8 cellular contexts compared by ENCODE assay signal in the genomic region with DNA sequence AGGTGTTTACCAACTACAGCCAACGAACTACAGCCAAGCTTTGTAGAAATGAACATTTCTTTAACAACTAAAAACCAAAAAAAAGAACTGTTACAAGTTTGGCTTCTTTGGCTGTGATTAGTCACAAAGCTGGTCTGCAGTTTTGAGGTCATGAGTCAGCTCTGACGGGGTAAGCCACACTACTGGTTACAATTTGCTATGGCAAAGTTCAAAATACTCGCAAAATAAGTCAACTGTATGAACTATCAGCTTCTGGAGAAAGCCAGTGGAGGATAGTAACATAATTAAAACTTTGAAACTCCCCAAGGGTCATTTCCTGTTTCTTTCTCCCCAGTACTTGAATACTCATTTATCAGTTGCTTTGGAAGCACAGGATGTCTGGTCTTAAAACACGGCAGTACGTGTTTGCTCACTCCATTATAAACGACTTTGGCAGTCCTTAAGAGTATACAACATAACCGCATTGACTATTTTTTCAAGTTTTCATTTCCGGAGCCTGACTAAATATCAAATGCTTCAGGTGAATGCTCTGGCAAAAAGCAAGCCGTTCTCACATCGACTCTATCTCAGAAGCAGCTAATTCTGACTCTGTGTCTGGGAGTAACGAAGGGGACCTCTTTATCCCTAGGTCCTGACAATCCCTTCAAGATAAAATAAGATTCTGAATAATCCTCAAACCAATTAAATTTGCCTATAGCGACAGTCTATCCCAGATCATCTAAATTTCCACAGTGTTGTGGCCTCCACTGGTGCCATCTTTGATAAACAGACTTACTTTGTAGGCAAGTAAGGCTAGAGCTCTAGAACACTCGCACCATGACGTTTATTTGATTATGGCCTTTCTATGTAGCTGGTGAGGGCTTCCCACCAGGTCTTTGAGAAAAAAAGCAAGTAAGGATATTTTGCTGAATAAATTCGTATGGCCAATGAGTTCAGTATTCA. TPM values are rescaled to one million over a fixed set of nuclear protein-coding genes. Genes with fewer than 3 reads are reported as not detected.
DNase-seq lines count a peak whose midpoint lies in the region; ATAC-seq and TF ChIP-seq lines count a peak whose summit lies in the region.

No MANE protein-coding gene starts in this region.

- H3K27me3 Mint-ChIP-seq in activated T-helper 2 cell treated with anti-CD3 and anti-CD28 coated beads, Interferon-gamma antibody, Interleukin-2, Interleukin-4, amounts not matched to agents 10 μg/mL and 5 μg/mL and 100 μg/mL, durations not matched to agents 14 hours and 24 hours and 36 hours (ENCODE audit: low read depth): no peaks in the 10 kb centered on the region

- H3K4me3 ChIP-seq in HCT116 (replicated peaks in 1 of 2; ENCODE audit: low read depth in 1 of 2, low read length in 2 of 2) (no peak overlapping the region), dorsolateral prefrontal cortex (no peak overlapping the region)

- H3K9me3 Mint-ChIP-seq in activated T-helper 2 cell treated with anti-CD3 and anti-CD28 coated beads, Interferon-gamma antibody, Interleukin-2, Interleukin-4, amounts not matched to agents 10 μg/mL and 5 μg/mL and 100 μg/mL, durations not matched to agents 14 hours and 24 hours and 36 hours: no peaks in the 10 kb centered on the region

- no peak overlapping the region for H2AFZ ChIP-seq in HCT116 (ENCODE audit: low read depth, low read length, poor library complexity, severe bottlenecking)

- no peaks in the 10 kb centered on the region for H3K36me3 ChIP-seq in HCT116 (ENCODE audit: control insufficient read depth in 1 of 2, insufficient read depth in 2 of 2, low read length in 2 of 2)

- peak overlapping the region; percentile 99 for H3K27ac Mint-ChIP-seq in activated T-helper 2 cell treated with anti-CD3 and anti-CD28 coated beads, Interferon-gamma antibody, Interleukin-2, Interleukin-4, amounts not matched to agents 10 μg/mL and 5 μg/mL and 100 μg/mL, durations not matched to agents 14 hours and 24 hours and 36 hours

- CTCF ChIA-PET in HCT116 (lab: Charles Lee): no interaction called here

- TF ChIP-seq RAD21 in HCT116 (IDR thresholded peaks at IDR 0.05; ENCODE audit: low read depth): peak; percentile 14; the same call in 1 of the 2 replicates

- TF ChIP-seq POLR2A in HCT116 (IDR thresholded peaks at IDR 0.05; ENCODE audit: borderline replicate concordance, extremely low read depth, insufficient read depth, insufficient read length): no peak

- peak overlapping the region; percentile 64 for H3K9ac ChIP-seq in HCT116 (ENCODE audit: low read length)

- POLR2A ChIA-PET in HCT116 (lab: Charles Lee): interaction anchor here (0.7 to 2.0 kb wide), 5 partner anchors 42 to 384 kb away, joined by 3 to 10 read pairs (median 3); no protein-coding TSS in a partner anchor

- no peaks in the 10 kb centered on the region for H3K9me2 ChIP-seq in HCT116 (ENCODE audit: insufficient read depth)

- H4K20me1 ChIP-seq in HCT116 (ENCODE audit: insufficient read depth): no peaks in the 10 kb centered on the region

- peak overlapping the region; percentile 88 for H3K27ac ChIP-seq in HCT116 (ENCODE audit: low read depth, low read length)
- H3K27ac ChIP-seq in dorsolateral prefrontal cortex: no peak overlapping the region

- BruUV-seq in HCT116 (replicated peaks; lab: Mats Ljungman, UMichigan): TSS peak; percentile 87

- DNase-seq in DMS53 (lab: John Stamatoyannopoulos, UW) (peak; percentile 81), HCT116 (ENCODE audit: low read depth, low spot score) (peak; percentile 84), NOMO-1 treated with DMSO at 0.1 percent for 48 hours (lab: John Stamatoyannopoulos, UW; ENCODE audit: unreplicated experiment) (peak; percentile 71), islet precursor cell (peak; percentile 85), SK-N-DZ (ENCODE audit: low spot score) (no peak), dorsolateral prefrontal cortex (no peak)
- DNase-seq in activated T-helper 2 cell treated with anti-CD3 and anti-CD28 coated beads, Interferon-gamma antibody, Interleukin-2, Interleukin-4, amounts not matched to agents 10 μg/mL and 5 μg/mL and 100 μg/mL, durations not matched to agents 14 hours and 24 hours and 36 hours (ENCODE audit: low spot score): peak; percentile 67
- peak; percentile 33 to 70 (median 69) for DNase-seq in stimulated activated CD4-positive, alpha-beta T cell treated with anti-CD3 and anti-CD28 coated beads, TNF-alpha, amount 100 ng/mL, for 24 hours (ENCODE audit: low read depth in 3 of 3)

- no peaks in the 10 kb centered on the region for H3K9me3 ChIP-seq in HCT116 (ENCODE audit: control insufficient read depth in 1 of 2, insufficient read depth in 1 of 2, low read depth in 1 of 2, low read length in 2 of 2)

- RAD21 ChIA-PET in HCT116 (lab: Charles Lee; ENCODE audit: low non-redundant PET in 1 of 2, low total read pairs in 2 of 2, uncharacterized antibody in 2 of 2, unreplicated experiment in 2 of 2): interaction anchor here in 1 of 2 experiments (1.1 kb wide), 1 partner anchor 38 kb away, joined by 4 read pairs; no protein-coding TSS in a partner anchor

- H3K36me3 Mint-ChIP-seq in activated T-helper 2 cell treated with anti-CD3 and anti-CD28 coated beads, Interferon-gamma antibody, Interleukin-2, Interleukin-4, amounts not matched to agents 10 μg/mL and 5 μg/mL and 100 μg/mL, durations not matched to agents 14 hours and 24 hours and 36 hours (ENCODE audit: low read depth): peaks cover 20% of the 10 kb centered on the region

- no peaks in the 10 kb centered on the region for H3K27me3 ChIP-seq in HCT116 (ENCODE audit: insufficient read depth, low read length)
- H3K27me3 ChIP-seq in dorsolateral prefrontal cortex: no peaks in the 10 kb centered on the region

- no peaks in the 10 kb centered on the region for H3K79me2 ChIP-seq in HCT116 (ENCODE audit: insufficient read depth, low read length)

- peak; percentile 61 for ATAC-seq in HCT116

- peaks cover 60% of the 10 kb centered on the region for H3K4me1 Mint-ChIP-seq in activated T-helper 2 cell treated with anti-CD3 and anti-CD28 coated beads, Interferon-gamma antibody, Interleukin-2, Interleukin-4, amounts not matched to agents 10 μg/mL and 5 μg/mL and 100 μg/mL, durations not matched to agents 14 hours and 24 hours and 36 hours (ENCODE audit: low read depth)

- H3K4me1 ChIP-seq in HCT116 (ENCODE audit: control insufficient read depth in 1 of 2, insufficient read depth in 2 of 2, low read length in 2 of 2): peaks cover 49 to 88% of the 10 kb centered on the region in 2 experiments

- peak overlapping the region; percentile 40 for H3K4me2 ChIP-seq in HCT116 (ENCODE audit: low read length)

- no peak for TF ChIP-seq CTCF in HCT116 (IDR thresholded peaks at IDR 0.05 in 2 of 3, conservative IDR thresholded peaks at IDR 0.05 in 1 of 3; ENCODE audit: borderline replicate concordance in 1 of 3, insufficient read depth in 1 of 3, low read depth in 2 of 3, low read length in 2 of 3)
- no peak for TF ChIP-seq CTCF in dorsolateral prefrontal cortex (IDR thresholded peaks at IDR 0.05 in 54 of 56, conservative IDR thresholded peaks at IDR 0.05 in 2 of 56; ENCODE audit: low read depth in 1 of 56, partially characterized antibody in 56 of 56)

- H3K4me3 Mint-ChIP-seq in activated T-helper 2 cell treated with anti-CD3 and anti-CD28 coated beads, Interferon-gamma antibody, Interleukin-2, Interleukin-4, amounts not matched to agents 10 μg/mL and 5 μg/mL and 100 μg/mL, durations not matched to agents 14 hours and 24 hours and 36 hours (ENCODE audit: low read depth): peak overlapping the region; percentile 66

- intact Hi-C loops in HCT116 (cut with micrococcal nuclease): loop anchor here (2.0 to 10.0 kb wide), 3 partner anchors 68 to 686 kb away; partner anchors contain the start of genes CAPS2 and GLIPR1L1
- intact Hi-C loops in activated T-helper 2 cell treated with anti-CD3 and anti-CD28 coated beads, Interferon-gamma antibody, Interleukin-2, Interleukin-4, amounts not matched to agents 10 μg/mL and 5 μg/mL and 100 μg/mL, durations not matched to agents 14 hours and 24 hours and 36 hours (cut with micrococcal nuclease): loop anchor here (1.0 to 5.0 kb wide), 9 partner anchors 10 to 541 kb away; partner anchors contain the start of genes GLIPR1 and PHLDA1
- intact Hi-C loops in dorsolateral prefrontal cortex (cut with DNase I): no loop called here

TF ChIP-seq in HCT116, 20 proteins besides CTCF, POLR2A, EP300 and RAD21 (continues in another document):
- TF ChIP-seq, protein P1, sequence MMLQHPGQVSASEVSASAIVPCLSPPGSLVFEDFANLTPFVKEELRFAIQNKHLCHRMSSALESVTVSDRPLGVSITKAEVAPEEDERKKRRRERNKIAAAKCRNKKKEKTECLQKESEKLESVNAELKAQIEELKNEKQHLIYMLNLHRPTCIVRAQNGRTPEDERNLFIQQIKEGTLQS (IDR thresholded peaks at IDR 0.05): no peak
- TF ChIP-seq SRF (IDR thresholded peaks at IDR 0.05; ENCODE audit: low read depth) (peak; percentile 65; the same call in 1 of the 2 replicates), SP1 (IDR thresholded peaks at IDR 0.05; ENCODE audit: low read depth) (peak; percentile 62), TCF7L2 (IDR thresholded peaks at IDR 0.05; ENCODE audit: borderline replicate concordance, extremely low read depth, insufficient read depth, insufficient read length) (no peak), SIN3A (IDR thresholded peaks at IDR 0.05; ENCODE audit: low read depth) (0 out of 2 replicates have a peak, but pooled peaks have one; percentile 36), CBX3 (IDR thresholded peaks at IDR 0.05; ENCODE audit: low read depth) (0 out of 2 replicates have a peak, but pooled peaks have one; percentile 51), FOSL1 (IDR thresholded peaks at IDR 0.05; ENCODE audit: low read depth) (peak; percentile 84)

RNA-seq across cellular contexts. Expression of gene PHLDA1, which starts 10.6 kb away (rescaled TPM):
- total RNA-seq in HCT116 (2021; ENCODE audit: unreplicated experiment) (231 TPM), dorsolateral prefrontal cortex (10 to 100 TPM in 119 of 120 experiments, 1 to 10 TPM in 1; 9.0 to 26.9 (median 17.8) TPM)
- 178 and 186 TPM in 2 replicates for polyA plus RNA-seq in HCT116 (2012)
- total RNA-seq in activated T-helper 2 cell treated with anti-CD3 and anti-CD28 coated beads, Interferon-gamma antibody, Interleukin-2, Interleukin-4, amounts not matched to agents 10 μg/mL and 5 μg/mL and 100 μg/mL, durations not matched to agents 14 hours and 24 hours and 36 hours: 43.2 and 44.2 TPM in 2 replicates
- polyA plus RNA-seq in SK-N-DZ (2014; cell fraction: cytosol; rRNA removed): 4.6 and 5.2 TPM in 2 replicates
- polyA plus RNA-seq in SK-N-DZ (2014; cell fraction: nucleus; rRNA removed): 2.8 and 3.1 TPM in 2 replicates

Comparison
In these comparisons a context has a peak if more than half of its experiments do, and no peak if none do; other contexts are left out.
1. DNase-seq: peak in DMS53 (single experiment), HCT116 (single experiment), NOMO-1 treated with DMSO at 0.1 percent for 48 hours (single experiment), activated T-helper 2 cell treated with anti-CD3 and anti-CD28 coated beads, Interferon-gamma antibody, Interleukin-2, Interleukin-4, amounts not matched to agents 10 μg/mL and 5 μg/mL and 100 μg/mL, durations not matched to agents 14 hours and 24 hours and 36 hours (single experiment), islet precursor cell (single experiment) and stimulated activated CD4-positive, alpha-beta T cell treated with anti-CD3 and anti-CD28 coated beads, TNF-alpha, amount 100 ng/mL, for 24 hours (3 of 3); none in SK-N-DZ (single experiment) and dorsolateral prefrontal cortex (0 of 10).
2. intact Hi-C loops: an anchor here in HCT116 (2.0 to 10.0 kb wide) and activated T-helper 2 cell treated with anti-CD3 and anti-CD28 coated beads, Interferon-gamma antibody, Interleukin-2, Interleukin-4, amounts not matched to agents 10 μg/mL and 5 μg/mL and 100 μg/mL, durations not matched to agents 14 hours and 24 hours and 36 hours (1.0 to 5.0 kb wide); none called in dorsolateral prefrontal cortex.